Comparison of ENCODE assay signal across 22 cellular contexts in the genomic region with DNA sequence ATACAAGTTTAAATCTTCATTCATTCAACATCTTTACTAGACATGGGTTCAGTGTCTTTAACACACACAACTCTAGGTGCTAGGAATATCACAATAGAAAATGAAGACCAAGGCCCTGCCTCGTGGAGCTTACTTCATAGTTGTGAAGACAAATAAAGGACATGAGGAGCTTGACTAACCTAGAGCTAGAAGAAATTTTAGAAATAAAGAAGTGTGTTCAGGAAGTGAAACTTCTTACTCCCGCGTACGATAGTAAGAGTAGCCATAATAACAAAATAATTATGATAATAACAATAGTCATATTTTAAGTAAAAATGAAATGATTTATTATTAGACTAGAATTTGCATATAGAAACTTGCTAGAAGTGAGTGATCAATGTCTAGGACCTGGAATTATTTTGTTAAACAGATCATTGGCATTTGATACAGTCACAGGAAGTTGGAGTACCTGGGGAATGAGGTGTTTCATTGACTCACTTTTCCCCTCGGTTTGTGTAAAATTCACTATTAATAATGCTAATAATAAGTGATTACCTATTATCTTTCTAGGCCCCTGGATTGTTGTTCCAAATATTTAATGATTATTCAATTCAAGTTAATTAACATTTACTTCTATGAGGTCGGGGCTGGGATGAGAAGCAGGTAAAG.
"Had no signal": no experiment of that assay in that cellular context is flagged by ENCODE, and none has a peak within 500 bp of the region (broad histone marks: within the 10 kb centered on the region; RNA-seq: fewer than 3 reads in every experiment).

No MANE protein-coding gene starts in this region.

- DNase-seq: activated B cell treated with CpG ODN at 0.5 μM for 24 hours; activated effector memory CD4-positive, alpha-beta T cell treated with Interleukin-2 at 50 U/mL for 16 hours; activated naive CD4-positive, alpha-beta T cell treated with Interleukin-2 at 50 U/mL for 16 hours; activated T-cell treated with anti-CD3 and anti-CD28 coated beads for 4 hours; anterior cingulate cortex; cerebellar nuclear complex; colonic mucosa; effector CD8-positive, alpha-beta T cell; gastrocnemius medialis; glutamatergic neuron; left ventricle myocardium inferior; mucosa of descending colon; right cardiac atrium; spleen; stimulated activated naive CD4-positive, alpha-beta T cell; tibial artery had no signal

- ATAC-seq: gastrocnemius medialis; mucosa of descending colon; natural killer cell treated with Interleukin-12 subunit alpha and Interleukin-12 subunit beta and Interleukin-15 and Interleukin-18, amount 100 ng/mL, for 72 hours; right cardiac atrium had no signal

- H3K27me3 ChIP-seq: colonic mucosa, gastrocnemius medialis, spleen, tibial artery had no signal

- H3K36me3 ChIP-seq: colonic mucosa, gastrocnemius medialis, left ventricle myocardium inferior, spleen, suprapubic skin, tibial artery had no signal

- H3K4me3 ChIP-seq: colonic mucosa, gastrocnemius medialis, left ventricle myocardium inferior, lung, mucosa of descending colon, spleen, suprapubic skin, tibial artery had no signal

- FAIRE-seq: endometrium, islet of Langerhans had no signal

- H3K36me3 Mint-ChIP-seq: natural killer cell treated with Interleukin-12 subunit alpha and Interleukin-12 subunit beta and Interleukin-15 and Interleukin-18, amount 100 ng/mL, for 72 hours had no signal

- H3K27ac Mint-ChIP-seq: activated B cell treated with CpG ODN at 0.5 μM for 24 hours; activated naive CD8-positive, alpha-beta T cell; natural killer cell treated with Interleukin-12 subunit alpha and Interleukin-12 subunit beta and Interleukin-15 and Interleukin-18, amount 100 ng/mL, for 72 hours had no signal

- H3K27me3 Mint-ChIP-seq: activated B cell treated with CpG ODN at 0.5 μM for 24 hours had no signal

- H3K4me3 Mint-ChIP-seq: activated B cell treated with CpG ODN at 0.5 μM for 24 hours; activated naive CD8-positive, alpha-beta T cell; natural killer cell treated with Interleukin-12 subunit alpha and Interleukin-12 subunit beta and Interleukin-15 and Interleukin-18, amount 100 ng/mL, for 72 hours had no signal
